In genomic region chr7:106736508-106737201, GRCh38 we compare ENCODE assay signal across 8 cellular contexts.
DNase-seq lines count a peak whose midpoint lies in the region; ATAC-seq and TF ChIP-seq lines count a peak whose summit lies in the region.

No MANE protein-coding gene starts in this region.

- no peaks in the 10 kb centered on the region for H3K36me3 Mint-ChIP-seq in CD8-positive, alpha-beta T cell
- no peaks in the 10 kb centered on the region for H3K36me3 Mint-ChIP-seq in activated T-cell treated with anti-CD3 and anti-CD28 coated beads, Interleukin-2, amount 50 U/mL, for 24 hours (ENCODE audit: low read depth)

- DNase-seq in CD8-positive, alpha-beta T cell = peak in 5 of 7 experiments; percentile 11 to 25 (median 20)
- DNase-seq in NCI-H748 (lab: John Stamatoyannopoulos, UW; ENCODE audit: unreplicated experiment) = peak; percentile 53
- no peak for DNase-seq in activated T-cell treated with anti-CD3 and anti-CD28 coated beads, Interleukin-2, amount 50 U/mL, for 24 hours
- DNase-seq in fibroblast of villous mesenchyme (ENCODE audit: low read depth) = peak; percentile 82
- DNase-seq in prostate gland (ENCODE audit: low spot score) = peak; percentile 23
- DNase-seq in NCI-H446 treated with DMSO at 0.1 percent for 48 hours (lab: John Stamatoyannopoulos, UW) = no peak

- H3K27ac Mint-ChIP-seq in CD8-positive, alpha-beta T cell = no peak overlapping the region
- H3K27ac Mint-ChIP-seq in activated T-cell treated with anti-CD3 and anti-CD28 coated beads, Interleukin-2, amount 50 U/mL, for 24 hours = peak overlapping the region; percentile 88

- H3K9me3 Mint-ChIP-seq in CD8-positive, alpha-beta T cell = peaks cover 2% of the 10 kb centered on the region
- peaks cover 5% of the 10 kb centered on the region for H3K9me3 Mint-ChIP-seq in activated T-cell treated with anti-CD3 and anti-CD28 coated beads, Interleukin-2, amount 50 U/mL, for 24 hours

- no peak overlapping the region for H3K4me3 Mint-ChIP-seq in CD8-positive, alpha-beta T cell
- H3K4me3 Mint-ChIP-seq in activated T-cell treated with anti-CD3 and anti-CD28 coated beads, Interleukin-2, amount 50 U/mL, for 24 hours = peak overlapping the region; percentile 26

- CTCF ChIA-PET in CD8-positive, alpha-beta T cell (lab: Charles Lee) = interaction anchor here (0.6 to 2.2 kb wide), 20 partner anchors 12 to 690 kb away, joined by 3 to 28 read pairs (median 3); partner anchors contain the start of gene CCDC71L

- TF ChIP-seq POLR2A in prostate gland (IDR thresholded peaks at IDR 0.05) = no peak

- POLR2A ChIA-PET in CD8-positive, alpha-beta T cell (lab: Charles Lee) = interaction anchor here (1.0 to 1.3 kb wide), 3 partner anchors 74 to 78 kb away, joined by 3 to 5 read pairs (median 4); partner anchors contain the start of gene CCDC71L

- peak; percentile 54 for TF ChIP-seq CTCF in CD8-positive, alpha-beta T cell (IDR thresholded peaks at IDR 0.05)
- TF ChIP-seq CTCF in fibroblast of villous mesenchyme (IDR thresholded peaks at IDR 0.05; ENCODE audit: insufficient read depth, low read depth, low read length) (peak; percentile 82), prostate gland (IDR thresholded peaks at IDR 0.05) (peak in 3 of 4 experiments; percentile 53 to 74 (median 64))

- no peak overlapping the region for H3K4me3 ChIP-seq in CD8-positive, alpha-beta T cell (ENCODE audit: low read depth, low read length)
- H3K4me3 ChIP-seq in fibroblast of villous mesenchyme (ENCODE audit: low read depth, low read length) (no peak overlapping the region), prostate gland (no peak overlapping the region)

- peaks cover 6% of the 10 kb centered on the region for H3K4me1 ChIP-seq in CD8-positive, alpha-beta T cell (ENCODE audit: insufficient read depth, low read length)
- H3K4me1 ChIP-seq in prostate gland (replicated peaks) = no peaks in the 10 kb centered on the region

- H3K36me3 ChIP-seq in CD8-positive, alpha-beta T cell (ENCODE audit: insufficient read depth, low read length) = no peaks in the 10 kb centered on the region
- no peaks in the 10 kb centered on the region for H3K36me3 ChIP-seq in prostate gland

- intact Hi-C loops in CD8-positive, alpha-beta T cell (cut with DNase I, micrococcal nuclease) = loop anchor here (1.0 to 2.0 kb wide), 4 partner anchors 76 to 560 kb away; no protein-coding TSS in a partner anchor
- intact Hi-C loops in prostate gland (cut with DNase I) = loop anchor here (2.0 to 5.0 kb wide), 3 partner anchors 78 to 560 kb away; no protein-coding TSS in a partner anchor

- no peaks in the 10 kb centered on the region for H3K9me3 ChIP-seq in CD8-positive, alpha-beta T cell (ENCODE audit: low read length)
- H3K9me3 ChIP-seq in prostate gland = no peaks in the 10 kb centered on the region

- no peak overlapping the region for H3K27ac ChIP-seq in CD8-positive, alpha-beta T cell (ENCODE audit: low read depth, low read length)
- H3K27ac ChIP-seq in prostate gland = no peak overlapping the region

- H3K27me3 ChIP-seq in CD8-positive, alpha-beta T cell (ENCODE audit: insufficient read depth, low read length) = no peaks in the 10 kb centered on the region
- H3K27me3 ChIP-seq in prostate gland (replicated peaks; ENCODE audit: insufficient read depth) = no peaks in the 10 kb centered on the region

- peaks cover 14% of the 10 kb centered on the region for H3K4me1 Mint-ChIP-seq in CD8-positive, alpha-beta T cell (ENCODE audit: low read depth)
- peaks cover 49% of the 10 kb centered on the region for H3K4me1 Mint-ChIP-seq in activated T-cell treated with anti-CD3 and anti-CD28 coated beads, Interleukin-2, amount 50 U/mL, for 24 hours (ENCODE audit: low read depth)

- no peaks in the 10 kb centered on the region for H3K27me3 Mint-ChIP-seq in CD8-positive, alpha-beta T cell (ENCODE audit: low read depth)
- H3K27me3 Mint-ChIP-seq in activated T-cell treated with anti-CD3 and anti-CD28 coated beads, Interleukin-2, amount 50 U/mL, for 24 hours = no peaks in the 10 kb centered on the region

- ATAC-seq in CD8-positive, alpha-beta T cell = peak; percentile 77
- ATAC-seq in GM18873 (IDR thresholded peaks at IDR 0.05; ENCODE audit: low FRiP score, unreplicated experiment) (peak; percentile 90), HG03159 (IDR thresholded peaks at IDR 0.05; ENCODE audit: unreplicated experiment) (peak; percentile 82)

- WGBS in prostate gland = 54% methylated on average over 5 of the region's 5 CpGs

Comparison
In these comparisons a context has a peak if more than half of its experiments do, and no peak if none do; other contexts are left out.
1. DNase-seq: peak in CD8-positive, alpha-beta T cell (5 of 7), NCI-H748 (single experiment), fibroblast of villous mesenchyme (single experiment) and prostate gland (single experiment); none in activated T-cell treated with anti-CD3 and anti-CD28 coated beads, Interleukin-2, amount 50 U/mL, for 24 hours (single experiment) and NCI-H446 treated with DMSO at 0.1 percent for 48 hours (single experiment).
2. Peak in every context shown above with its lines, with median percentiles within 50 percentile points of each other: ATAC-seq and CTCF ChIP-seq.